In genomic region chr9:132169672-132170392, GRCh38 we compare ENCODE assay signal across 9 cellular contexts. TPM values are rescaled to one million over a fixed set of nuclear protein-coding genes. Genes with fewer than 3 reads are reported as not detected.
DNase-seq lines count a peak whose midpoint lies in the region; ATAC-seq, FAIRE-seq and TF ChIP-seq lines count a peak whose summit lies in the region.
"Had no signal": no experiment of that assay in that cellular context is flagged by ENCODE, and none has a peak within 500 bp of the region (broad histone marks: within the 10 kb centered on the region; RNA-seq: fewer than 3 reads in every experiment).

No MANE protein-coding gene starts in this region.

- peak; percentile 59 for TF ChIP-seq RAD21 in HepG2 (CRISPR knock-in tag; IDR thresholded peaks at IDR 0.05)

- no peak overlapping the region for H3K27ac ChIP-seq in HepG2 (ENCODE audit: extremely low read length, insufficient read depth, low read length)

- WGBS in HepG2 (ENCODE audit: low lambda C conversion rate) = 54% methylated on average over 18 of the region's 26 CpGs

- H3K4me3 ChIP-seq in bronchial epithelial cell (ENCODE audit: low read depth, low read length) = no peak overlapping the region
- H3K4me3 ChIP-seq in HepG2 (replicated peaks in 1 of 3; ENCODE audit: insufficient read depth in 1 of 3, low read depth in 2 of 3, low read length in 3 of 3) = no peak overlapping the region

- no peaks in the 10 kb centered on the region for H3K79me2 ChIP-seq in HepG2 (ENCODE audit: insufficient read depth, low read length)

- TF ChIP-seq POLR2A in HepG2 (IDR thresholded peaks at IDR 0.05; ENCODE audit: insufficient read depth in 1 of 2, low read depth in 2 of 2, low read length in 2 of 2) = no peak

- peak; percentile 77 for ATAC-seq in HepG2
- ATAC-seq in HG03025 (IDR thresholded peaks at IDR 0.05; ENCODE audit: low FRiP score, unreplicated experiment) = no peak

- intact Hi-C loops in HepG2 (cut with micrococcal nuclease; ENCODE audit: unreplicated experiment) = loop anchor here (5.0 kb wide), 1 partner anchor 67 kb away; no protein-coding TSS in a partner anchor

- TF ChIP-seq CTCF in bronchial epithelial cell (IDR thresholded peaks at IDR 0.05; ENCODE audit: insufficient read depth, low read length, severe bottlenecking) (peak; percentile 91), HepG2 (CRISPR knock-in tag; IDR thresholded peaks at IDR 0.05) (peak; percentile 87)

- H4K20me1 ChIP-seq in HepG2 (ENCODE audit: insufficient read depth, low read length) = peaks cover 6% of the 10 kb centered on the region; the same call in 1 of the 2 replicates

- H3K4me1 ChIP-seq in HepG2 (ENCODE audit: insufficient read depth, low read length) = no peaks in the 10 kb centered on the region

- no TSS peak for BruUV-seq in HepG2 (replicated peaks; lab: Mats Ljungman, UMichigan)

- CTCF ChIA-PET in HepG2 (lab: Yijun Ruan, JAX; ENCODE audit: low intra/inter-chr PET ratio, low total read pairs) = interaction anchor here (1.2 to 2.2 kb wide), 3 partner anchors 66 to 99 kb away, joined by 3 to 12 read pairs (median 5); no protein-coding TSS in a partner anchor

- POLR2A ChIA-PET in HepG2 (lab: Yijun Ruan, JAX) = no interaction called here

- in situ Hi-C loops in HepG2 (cut with HindIII; ENCODE audit: extremely low pct_ligation_motif_present, low pct_unique_long_range_greater_than_20kb) = no loop called here

- no peak for FAIRE-seq in bronchial epithelial cell (lab: Jason Lieb, UNC)
- no peak for FAIRE-seq in HepG2 (lab: Jason Lieb, UNC)
- FAIRE-seq: A204.1 had no signal

- no peaks in the 10 kb centered on the region for H3K9me3 ChIP-seq in HepG2 (ENCODE audit: low read length)

- H3K9ac ChIP-seq in HepG2 (ENCODE audit: insufficient read depth, low read depth, low read length) = no peak overlapping the region

- H3K4me2 ChIP-seq in HepG2 (ENCODE audit: low read depth, low read length) = no peak overlapping the region

- no peaks in the 10 kb centered on the region for H3K36me3 ChIP-seq in bronchial epithelial cell (ENCODE audit: control insufficient read depth, insufficient read depth, low read length)
- no peaks in the 10 kb centered on the region for H3K36me3 ChIP-seq in HepG2 (replicated peaks in 1 of 2; ENCODE audit: control insufficient read depth in 1 of 2, insufficient read depth in 2 of 2, low read length in 2 of 2)

- peaks cover 20% of the 10 kb centered on the region for H3K27me3 ChIP-seq in bronchial epithelial cell (ENCODE audit: control insufficient read depth, insufficient read depth, low read length)
- H3K27me3 ChIP-seq in HepG2 (ENCODE audit: control insufficient read depth in 1 of 2, insufficient read depth in 2 of 2, low read length in 2 of 2) = peaks cover 13 to 74% of the 10 kb centered on the region in 2 experiments; a peak in 4 of 5 replicates

- no peak overlapping the region for H2AFZ ChIP-seq in HepG2 (ENCODE audit: low read length)

- TF ChIP-seq EP300 in HepG2 (IDR thresholded peaks at IDR 0.05; ENCODE audit: low read depth in 2 of 2, low read length in 2 of 2) (no peak), HepG2 (CRISPR knock-in tag; IDR thresholded peaks at IDR 0.05; ENCODE audit: borderline replicate concordance) (no peak)

- DNase-seq in DMS 273 (lab: John Stamatoyannopoulos, UW; ENCODE audit: unreplicated experiment) (peak; percentile 82), DMS 273 treated with DMSO at 0.1 percent for 48 hours (lab: John Stamatoyannopoulos, UW) (no peak), NCI-H2029 (lab: John Stamatoyannopoulos, UW) (peak; percentile 34), bronchial epithelial cell (ENCODE audit: low read depth) (peak; percentile 17), HepG2 (ENCODE audit: low spot score) (peak; percentile 26)
- DNase-seq in activated CD4-positive, CD25-positive, alpha-beta regulatory T cell treated with anti-CD3 and anti-CD28 coated beads, Interleukin-2, amount 50 U/mL, for 16 hours (ENCODE audit: low read depth, low spot score) = peak; percentile 26
- DNase-seq in stimulated activated CD8-positive, alpha-beta memory T cell treated with anti-CD3 and anti-CD28 coated beads, Interleukin-4, amount 100 ng/mL, for 4 hours (ENCODE audit: low read depth in 2 of 2, low spot score in 1 of 2) = peak; percentile 14 to 25

TF ChIP-seq in HepG2, 621 proteins besides CTCF, POLR2A, EP300 and RAD21 (continues in another document):
- TF ChIP-seq NRL (CRISPR knock-in tag; IDR thresholded peaks at IDR 0.05; ENCODE audit: borderline replicate concordance) (peak; percentile 71; the same call in 1 of the 2 replicates), EEA1 (CRISPR knock-in tag; IDR thresholded peaks at IDR 0.05; ENCODE audit: borderline replicate concordance) (no peak), ATF4 (CRISPR knock-in tag; IDR thresholded peaks at IDR 0.05) (no peak), CREBL2 (CRISPR knock-in tag; IDR thresholded peaks at IDR 0.05; ENCODE audit: borderline replicate concordance) (no peak), ZNF280B (CRISPR knock-in tag; IDR thresholded peaks at IDR 0.05; ENCODE audit: borderline replicate concordance) (0 out of 2 replicates have a peak, but pooled peaks have one; percentile 69), ZBTB7B (CRISPR knock-in tag; IDR thresholded peaks at IDR 0.05) (no peak), ZNF75D (CRISPR knock-in tag; IDR thresholded peaks at IDR 0.05; ENCODE audit: borderline replicate concordance) (no peak), PATZ1 (CRISPR knock-in tag; IDR thresholded peaks at IDR 0.05) (peak; percentile 46), ZNF580 (CRISPR knock-in tag; IDR thresholded peaks at IDR 0.05; ENCODE audit: borderline replicate concordance, low read depth) (no peak)

RNA-seq across cellular contexts. Expression of gene NTNG2, which starts 8.0 kb away (rescaled TPM):
- total RNA-seq in bronchial epithelial cell = under 0.01 TPM in 1 of 2 replicates, not detected in the other
- 0.02 TPM in 1 of 2 replicates, not detected in the other for total RNA-seq in HepG2 (2016; rRNA removed; fragmentation: Illumina TruSeq; extraction: Trizol)
- total RNA-seq in HepG2 (2016; cell fraction: cytosol; rRNA removed; fragmentation: Illumina TruSeq; extraction: Trizol; ENCODE audit: low read depth) = not detected in 2 replicates
- not detected in 2 replicates for total RNA-seq in HepG2 (2016; cell fraction: insoluble cytoplasmic fraction; rRNA removed; fragmentation: Illumina TruSeq; extraction: Trizol)
- not detected in 2 replicates for total RNA-seq in HepG2 (2016; cell fraction: membrane; rRNA removed; fragmentation: Illumina TruSeq; extraction: Trizol)
- not detected in 2 replicates for total RNA-seq in HepG2 (2016; cell fraction: nucleus; rRNA removed; fragmentation: Illumina TruSeq; extraction: Trizol)
- polyA plus RNA-seq in HepG2 (2011; rRNA removed) = 0.36 TPM in 1 of 2 replicates, not detected in the other
- polyA plus RNA-seq in HepG2 (2011; cell fraction: cytosol; rRNA removed) = 0.01 and 0.34 TPM in 2 replicates
- 0.96 and 1.5 TPM in 2 replicates for polyA plus RNA-seq in HepG2 (2011; cell fraction: nucleus; rRNA removed)
- polyA plus RNA-seq in HepG2 (2012) = not detected in 2 replicates
- polyA plus RNA-seq in HepG2 (2016; cell fraction: cytosol; fragmentation: Illumina TruSeq; extraction: Trizol; ENCODE audit: low read depth) = not detected in 2 replicates
- polyA plus RNA-seq in HepG2 (2016; cell fraction: insoluble cytoplasmic fraction; fragmentation: Illumina TruSeq; extraction: Trizol; ENCODE audit: low read depth) = not detected in 2 replicates
- polyA plus RNA-seq in HepG2 (2016; cell fraction: membrane; fragmentation: Illumina TruSeq; extraction: Trizol; ENCODE audit: low read depth) = 0.27 TPM in 1 of 2 replicates, not detected in the other
- polyA plus RNA-seq in HepG2 (2016; cell fraction: nucleus; fragmentation: Illumina TruSeq; extraction: Trizol; ENCODE audit: insufficient read depth, low read depth) = not detected in 2 replicates
- polyA minus RNA-seq in HepG2 (2011; rRNA and poly(A)+ RNA removed; ENCODE audit: low replicate concordance) = 0.02 and 0.05 TPM in 2 replicates
- not detected in 2 replicates for polyA minus RNA-seq in HepG2 (2011; cell fraction: cytosol; rRNA and poly(A)+ RNA removed)
- polyA minus RNA-seq in HepG2 (2011; cell fraction: nucleus; rRNA and poly(A)+ RNA removed) = not detected in 2 replicates
